ENCODE assay signal across 8 cellular contexts in genomic region chr5:123423278-123424149, GRCh38. TPM values are rescaled to one million over a fixed set of nuclear protein-coding genes. Genes with fewer than 3 reads are reported as not detected.
DNase-seq lines count a peak whose midpoint lies in the region; ATAC-seq and TF ChIP-seq lines count a peak whose summit lies in the region.

CEP120 (minus strand) TSS chr5:123423403; CDS start chr5:123422998, 405 bp downstream.

- no peaks in the 10 kb centered on the region for H3K9me3 Mint-ChIP-seq in activated naive CD4-positive, alpha-beta T cell treated with anti-CD3 and anti-CD28 coated beads, Interleukin-2, amount 50 U/mL, for 24 hours

- TF ChIP-seq CTCF in GM10266 (IDR thresholded peaks at IDR 0.05; ENCODE audit: control insufficient read depth, insufficient read depth, low read depth, missing control alignments) (peak; percentile 94), NB4 (IDR thresholded peaks at IDR 0.05; ENCODE audit: low read depth, low read length) (peak; percentile 54), testis (IDR thresholded peaks at IDR 0.05) (peak; percentile 55 to 78 (median 63))

- no peaks in the 10 kb centered on the region for H3K27me3 Mint-ChIP-seq in activated naive CD4-positive, alpha-beta T cell treated with anti-CD3 and anti-CD28 coated beads, Interleukin-2, amount 50 U/mL, for 24 hours

- DNase-seq in GM10266 (ENCODE audit: extremely low spot score) (peak; percentile 97), NB4 (ENCODE audit: low read depth) (peak; percentile 99), glomerular endothelial cell (ENCODE audit: extremely low read depth, low read depth, low spot score) (peak; percentile 97), occipital lobe (lab: John Stamatoyannopoulos, UW) (peak; percentile 97), testis (peak; percentile 99)

- no peak within 1 kb of the TSS for H3K4me3 Mint-ChIP-seq in activated naive CD4-positive, alpha-beta T cell treated with anti-CD3 and anti-CD28 coated beads, Interleukin-2, amount 50 U/mL, for 24 hours

- intact Hi-C loops in testis (cut with DNase I; ENCODE audit: low total_unique reads), result no loop called here

- TF ChIP-seq POLR2A in NB4 (IDR thresholded peaks at IDR 0.05; ENCODE audit: extremely low read depth, insufficient read length), result peak; percentile 83
- TF ChIP-seq POLR2A in testis (IDR thresholded peaks at IDR 0.05), result peak; percentile 16

- ATAC-seq in HG02571 (IDR thresholded peaks at IDR 0.05; ENCODE audit: unreplicated experiment) (peak; percentile 99), SK-N-SH treated with all-trans-retinoic acid at 6 μM for 48 hours (peak; percentile 99)

- H3K27me3 ChIP-seq in testis, result no peaks in the 10 kb centered on the region

- no peaks in the 10 kb centered on the region for H3K9me3 ChIP-seq in testis

- H3K4me3 ChIP-seq in NB4 (ENCODE audit: low read depth, low read length) (peak within 1 kb of the TSS; percentile 98), testis (peak within 1 kb of the TSS; percentile 81 to 96)

- 0 to 1% methylated on average over 22 to 47 of the region's 47 CpGs for WGBS in testis, 2 donors

- peak within 1 kb of the TSS; percentile 100 for H3K27ac Mint-ChIP-seq in activated naive CD4-positive, alpha-beta T cell treated with anti-CD3 and anti-CD28 coated beads, Interleukin-2, amount 50 U/mL, for 24 hours

- peaks cover 13% of the 10 kb centered on the region for H3K4me1 ChIP-seq in testis

- H3K27ac ChIP-seq in testis, result peak within 1 kb of the TSS; percentile 89 to 93

- H3K36me3 ChIP-seq in testis (ENCODE audit: low read depth, missing control alignments), result no peaks in the 10 kb centered on the region

- peaks cover 4% of the 10 kb centered on the region for H3K36me3 Mint-ChIP-seq in activated naive CD4-positive, alpha-beta T cell treated with anti-CD3 and anti-CD28 coated beads, Interleukin-2, amount 50 U/mL, for 24 hours

- H3K4me1 Mint-ChIP-seq in activated naive CD4-positive, alpha-beta T cell treated with anti-CD3 and anti-CD28 coated beads, Interleukin-2, amount 50 U/mL, for 24 hours, result peaks cover 14% of the 10 kb centered on the region

TF ChIP-seq in SK-N-SH treated with all-trans-retinoic acid at 6 μM for 48 hours, 23 proteins besides CTCF, POLR2A, EP300 and RAD21:
- TF ChIP-seq CSDC2 (CRISPR knock-in tag; IDR thresholded peaks at IDR 0.05) (0 out of 2 replicates have a peak, but pooled peaks have one; percentile 50), BACH2 (CRISPR knock-in tag; IDR thresholded peaks at IDR 0.05; ENCODE audit: borderline replicate concordance) (no peak), RARB (CRISPR knock-in tag; IDR thresholded peaks at IDR 0.05) (no peak), ISL1 (CRISPR knock-in tag; IDR thresholded peaks at IDR 0.05) (no peak), ZNF70 (CRISPR knock-in tag; IDR thresholded peaks at IDR 0.05) (no peak), CREB5 (CRISPR knock-in tag; IDR thresholded peaks at IDR 0.05; ENCODE audit: low read depth) (0 out of 2 replicates have a peak, but pooled peaks have one; percentile 35), PPARA (CRISPR knock-in tag; IDR thresholded peaks at IDR 0.05; ENCODE audit: borderline replicate concordance) (no peak), ZNF565 (CRISPR knock-in tag; conservative IDR thresholded peaks at IDR 0.05; ENCODE audit: low read depth) (no peak), ESRRG (CRISPR knock-in tag; IDR thresholded peaks at IDR 0.05) (no peak), PATZ1 (CRISPR knock-in tag; IDR thresholded peaks at IDR 0.05; ENCODE audit: borderline replicate concordance) (no peak), ARNTL (CRISPR knock-in tag; IDR thresholded peaks at IDR 0.05; ENCODE audit: borderline replicate concordance, low read depth) (no peak), GLIS3 (CRISPR knock-in tag; IDR thresholded peaks at IDR 0.05) (no peak)

RNA-seq across cellular contexts. Expression of gene CEP120, which starts in this region (rescaled TPM):
- total RNA-seq in glomerular endothelial cell (10.0 and 11.3 TPM in 2 replicates), occipital lobe (42.0 TPM), testis (10 to 100 TPM; 45.8 to 47.5 TPM)
- polyA plus RNA-seq in testis (ENCODE audit: insufficient read depth, low read depth, low replicate concordance), result 25.8 TPM

Comparison
In these comparisons a context has a peak if more than half of its experiments do, and no peak if none do; other contexts are left out.
1. Peak in every context shown above with its lines: DNase-seq, ATAC-seq, H3K4me3 ChIP-seq and H3K27ac ChIP-seq.